In genomic region chr6:72182337-72183246, GRCh38 we compare ENCODE assay signal across 1 cellular context.
TF ChIP-seq lines count a peak whose summit lies in the region.

No MANE protein-coding gene starts in this region.

TF ChIP-seq in H1, 55 proteins besides CTCF, POLR2A, EP300 and RAD21 (continued from another document):
- peak; percentile 97 for TF ChIP-seq MAX (IDR thresholded peaks at IDR 0.05)
- peak; percentile 72 for TF ChIP-seq RNF2 (IDR thresholded peaks at IDR 0.05; ENCODE audit: borderline replicate concordance, low read depth, low read length, missing control alignments, poor library complexity, severe bottlenecking)
